13 cellular contexts compared by ENCODE assay signal in the genomic region with DNA sequence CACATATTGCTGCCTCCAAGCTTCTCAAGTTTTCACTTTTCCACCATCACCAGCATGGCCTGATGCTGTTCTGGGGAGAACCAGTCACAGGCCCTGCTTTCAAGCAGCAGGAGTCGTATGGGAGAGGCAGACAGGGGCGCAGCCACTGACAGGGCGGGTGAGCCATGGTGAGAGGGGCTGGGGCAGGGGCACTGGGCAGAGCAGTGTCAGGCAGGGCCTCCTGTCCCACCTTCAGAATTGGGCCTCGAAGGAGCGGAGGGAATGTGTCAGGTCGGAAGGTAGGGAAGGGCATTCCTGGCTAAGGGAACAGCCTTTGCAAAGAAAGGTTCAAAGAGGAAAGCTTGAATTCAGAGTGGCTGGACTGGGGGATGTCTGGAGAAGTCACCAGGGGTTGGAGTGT. TPM values are rescaled to one million over a fixed set of nuclear protein-coding genes. Genes with fewer than 3 reads are reported as not detected.
A peak's percentile ranks its signal among the peaks of the same experiment; 100 is the strongest.
DNase-seq lines count a peak whose midpoint lies in the region; ATAC-seq, FAIRE-seq and TF ChIP-seq lines count a peak whose summit lies in the region.
"Had no signal": no experiment of that assay in that cellular context is flagged by ENCODE, and none has a peak within 500 bp of the region (broad histone marks: within the 10 kb centered on the region; RNA-seq: fewer than 3 reads in every experiment).

No MANE protein-coding gene starts in this region.

- no peak overlapping the region for H3K4me3 ChIP-seq in CD8-positive, alpha-beta memory T cell (ENCODE audit: low read length)
- H3K4me3 ChIP-seq in neutrophil (ENCODE audit: low read depth in 1 of 2, low read length in 1 of 2), result peak overlapping the region; percentile 42 to 46
- H3K4me3 ChIP-seq: pancreas had no signal

- H3K4me1 Mint-ChIP-seq in CD8-positive, alpha-beta memory T cell, result peaks cover 41 to 58% (median 45%) of the 10 kb centered on the region in 3 donors
- H3K4me1 Mint-ChIP-seq in brain (peaks cover 35% of the 10 kb centered on the region), mesothelial cell of epicardium (peaks cover 12% of the 10 kb centered on the region)

- CTCF ChIA-PET in CD8-positive, alpha-beta memory T cell (lab: Charles Lee), result interaction anchor here (0.6 to 3.1 kb wide), 18 partner anchors 9 to 236 kb away, joined by 3 to 38 read pairs (median 4); a partner anchor contains a TSS

- H3K27me3 Mint-ChIP-seq in CD8-positive, alpha-beta memory T cell, result peaks cover 0 to 3% of the 10 kb centered on the region in 2 donors
- H3K27me3 Mint-ChIP-seq in brain (peaks cover 14% of the 10 kb centered on the region), mesothelial cell of epicardium (ENCODE audit: low read depth) (peaks cover 38% of the 10 kb centered on the region)

- H3K9me3 ChIP-seq in CD8-positive, alpha-beta memory T cell (ENCODE audit: low read length), result no peaks in the 10 kb centered on the region
- H3K9me3 ChIP-seq in KOPT-K1 (ENCODE audit: insufficient read depth, low read length, poor library complexity, severe bottlenecking), result no peaks in the 10 kb centered on the region
- no peaks in the 10 kb centered on the region for H3K9me3 ChIP-seq in neutrophil
- H3K9me3 ChIP-seq: pancreas had no signal

- peak overlapping the region in 2 of 7 donors; percentile 12 to 60 for H3K4me3 Mint-ChIP-seq in CD8-positive, alpha-beta memory T cell
- H3K4me3 Mint-ChIP-seq in brain (peak overlapping the region in 1 of 5 experiments; percentile 69), mesothelial cell of epicardium (no peak overlapping the region)

- no peaks in the 10 kb centered on the region for H3K27me3 ChIP-seq in CD8-positive, alpha-beta memory T cell (ENCODE audit: insufficient read depth, low read length, poor library complexity, severe bottlenecking)
- H3K27me3 ChIP-seq in neutrophil, result peaks cover 6% of the 10 kb centered on the region
- H3K27me3 ChIP-seq: pancreas had no signal

- H3K4me1 ChIP-seq in CD8-positive, alpha-beta memory T cell (ENCODE audit: insufficient read depth, low read length), result peaks cover 54% of the 10 kb centered on the region
- H3K4me1 ChIP-seq in neutrophil (ENCODE audit: control insufficient read depth in 1 of 2, insufficient read depth in 1 of 2, low read depth in 1 of 2, low read length in 1 of 2), result peaks cover 91 to 93% of the 10 kb centered on the region in 2 experiments

- no peak for TF ChIP-seq CTCF in brain (conservative IDR thresholded peaks at IDR 0.05)
- no peak for TF ChIP-seq CTCF in neutrophil (IDR thresholded peaks at IDR 0.05)
- no peak for TF ChIP-seq CTCF in mesothelial cell of epicardium (IDR thresholded peaks at IDR 0.05; ENCODE audit: unreplicated experiment)

- H3K36me3 ChIP-seq in CD8-positive, alpha-beta memory T cell (ENCODE audit: insufficient read depth, low read length), result no peaks in the 10 kb centered on the region
- no peaks in the 10 kb centered on the region for H3K36me3 ChIP-seq in KOPT-K1 (ENCODE audit: insufficient read depth, low read length)
- no peaks in the 10 kb centered on the region for H3K36me3 ChIP-seq in neutrophil
- H3K36me3 ChIP-seq: pancreas had no signal

- no peaks in the 10 kb centered on the region for H3K9me3 Mint-ChIP-seq in CD8-positive, alpha-beta memory T cell
- H3K9me3 Mint-ChIP-seq in brain (peaks cover 0 to 5% (median 0%) of the 10 kb centered on the region in 5 experiments), mesothelial cell of epicardium (no peaks in the 10 kb centered on the region)
- H3K9me3 Mint-ChIP-seq: CD8-positive, alpha-beta T cell; H9 had no signal

- POLR2A ChIA-PET in CD8-positive, alpha-beta memory T cell (lab: Charles Lee), result no interaction called here

- H3K27ac ChIP-seq in CD8-positive, alpha-beta memory T cell (ENCODE audit: low read depth, low read length), result no peak overlapping the region
- H3K27ac ChIP-seq in KOPT-K1 (ENCODE audit: low read depth, low read length, poor library complexity, severe bottlenecking) (peak overlapping the region; percentile 5), neutrophil (peak overlapping the region; percentile 100)
- H3K27ac ChIP-seq: pancreas had no signal

- peaks cover 0 to 5% (median 0%) of the 10 kb centered on the region in 3 donors for H3K36me3 Mint-ChIP-seq in CD8-positive, alpha-beta memory T cell
- no peaks in the 10 kb centered on the region for H3K36me3 Mint-ChIP-seq in brain
- no peaks in the 10 kb centered on the region for H3K36me3 Mint-ChIP-seq in mesothelial cell of epicardium

- FAIRE-seq in urothelium cell line (lab: Jason Lieb, UNC), result no peak
- FAIRE-seq: frontal cortex, pancreas, TTC549 had no signal

- no peak for DNase-seq in CD8-positive, alpha-beta memory T cell
- no peak for DNase-seq in mesothelial cell of epicardium (ENCODE audit: low spot score in 2 of 2, unreplicated experiment in 2 of 2)
- no peak for DNase-seq in left colon
- DNase-seq in urothelium cell line (ENCODE audit: low spot score), result no peak
- no peak for DNase-seq in putamen (ENCODE audit: low spot score)

- peak overlapping the region in 6 of 8 donors; percentile 66 to 94 (median 80) for H3K27ac Mint-ChIP-seq in CD8-positive, alpha-beta memory T cell
- H3K27ac Mint-ChIP-seq in brain, result peak overlapping the region in 3 of 5 experiments; percentile 0 to 30 (median 16)
- no peak overlapping the region for H3K27ac Mint-ChIP-seq in mesothelial cell of epicardium
- H3K27ac Mint-ChIP-seq: H9 had no signal

- no peak for ATAC-seq in left colon

- intact Hi-C loops in left colon (cut with DNase I, micrococcal nuclease), result no loop called here

RNA-seq across cellular contexts. Expression of a gene that starts 4.9 kb away (rescaled TPM):
- 100 to 1,000 TPM; 139 to 150 TPM for total RNA-seq in CD8-positive, alpha-beta memory T cell
- polyA plus RNA-seq in CD8-positive, alpha-beta memory T cell, result 99.8 TPM
- 19.0 TPM for polyA plus RNA-seq in brain (ENCODE audit: insufficient read depth, low read depth, low replicate concordance)
- total RNA-seq in mesothelial cell of epicardium, result 24.5 to 26.8 TPM (median 26.0 TPM) in 3 replicates
- 10 to 100 TPM; 74.2 to 75.8 TPM for total RNA-seq in left colon

RNA-seq across cellular contexts. Expression of a gene that starts 26.4 kb away (rescaled TPM):
- 1 to 10 TPM; 2.7 to 2.8 TPM for total RNA-seq in CD8-positive, alpha-beta memory T cell
- polyA plus RNA-seq in CD8-positive, alpha-beta memory T cell, result 3.0 TPM
- polyA plus RNA-seq in brain (ENCODE audit: insufficient read depth, low read depth, low replicate concordance), result 19.6 TPM
- total RNA-seq in mesothelial cell of epicardium, result 12.3 to 12.7 TPM (median 12.7 TPM) in 3 replicates
- 1 to 10 TPM; 3.1 to 5.6 TPM for total RNA-seq in left colon
